Comparison of ENCODE assay signal across 15 cellular contexts in the genomic region with DNA sequence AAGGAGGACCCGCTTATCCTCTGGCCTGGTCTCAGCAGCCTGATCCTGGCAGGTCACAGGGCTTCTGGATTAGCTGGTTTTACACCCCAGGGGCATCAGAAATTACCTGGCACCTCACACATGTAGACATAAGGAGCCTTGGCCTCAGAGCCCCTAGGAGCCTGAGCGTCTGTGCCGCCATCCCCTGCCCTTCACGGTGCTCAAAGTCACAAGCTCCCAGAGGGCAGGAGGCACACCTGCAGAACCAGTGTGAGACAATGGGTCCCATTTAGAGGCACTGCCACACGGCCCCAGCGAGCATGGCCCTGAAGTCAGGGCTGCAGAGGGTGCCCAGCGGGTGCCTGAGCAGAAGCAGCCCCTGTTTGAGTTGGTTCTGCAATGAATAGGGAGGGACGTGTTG. TPM values are rescaled to one million over a fixed set of nuclear protein-coding genes. Genes with fewer than 3 reads are reported as not detected.
A peak's percentile ranks its signal among the peaks of the same experiment; 100 is the strongest.
DNase-seq lines count a peak whose midpoint lies in the region; ATAC-seq and TF ChIP-seq lines count a peak whose summit lies in the region.
"Had no signal": no experiment of that assay in that cellular context is flagged by ENCODE, and none has a peak within 500 bp of the region (broad histone marks: within the 10 kb centered on the region; RNA-seq: fewer than 3 reads in every experiment).

No MANE protein-coding gene starts in this region.

- H3K27me3 ChIP-seq in BLaER1 (peaks cover 4% of the 10 kb centered on the region; the same call in 1 of the 2 replicates), GM23338 (ENCODE audit: insufficient read depth) (peaks cover 7% of the 10 kb centered on the region; the same call in 1 of the 2 replicates), MG63 (no peaks in the 10 kb centered on the region), brain microvascular endothelial cell (replicated peaks) (no peaks in the 10 kb centered on the region)
- no peaks in the 10 kb centered on the region for H3K27me3 ChIP-seq in naive thymus-derived CD4-positive, alpha-beta T cell (ENCODE audit: control insufficient read depth in 2 of 2, insufficient read depth in 2 of 2, low read length in 2 of 2)

- no peaks in the 10 kb centered on the region for H3K9me2 ChIP-seq in GM23338 (ENCODE audit: insufficient read depth)

- H3K4me3 ChIP-seq in BLaER1 (no peak overlapping the region; the same call in 1 of the 2 replicates), GM23338 (no peak overlapping the region), MG63 (no peak overlapping the region), brain microvascular endothelial cell (ENCODE audit: low read depth, low read length) (no peak overlapping the region)
- peak overlapping the region; percentile 59 for H3K4me3 ChIP-seq in naive thymus-derived CD4-positive, alpha-beta T cell (ENCODE audit: low read length)

- peaks cover 82% of the 10 kb centered on the region for H4K20me1 ChIP-seq in BLaER1
- peaks cover 33% of the 10 kb centered on the region for H4K20me1 ChIP-seq in GM23338 (replicated peaks; ENCODE audit: insufficient read depth)

- H3K27ac Mint-ChIP-seq in GM23338 = peak overlapping the region; percentile 40; the same call in 1 of the 2 replicates
- peak overlapping the region; percentile 66 to 98 (median 91) for H3K27ac Mint-ChIP-seq in naive thymus-derived CD4-positive, alpha-beta T cell

- CTCF ChIA-PET in naive thymus-derived CD4-positive, alpha-beta T cell (lab: Charles Lee) = interaction anchor here (0.7 to 16.7 kb wide), 11 partner anchors 9 to 112 kb away, joined by 3 to 302 read pairs (median 13); no protein-coding TSS in a partner anchor

- H3K9me3 Mint-ChIP-seq in GM23338 = no peaks in the 10 kb centered on the region; the same call in 2 of the 3 replicates
- H3K9me3 Mint-ChIP-seq in naive thymus-derived CD4-positive, alpha-beta T cell = peaks cover 0 to 9% (median 0%) of the 10 kb centered on the region in 11 donors

- intact Hi-C loops in naive thymus-derived CD4-positive, alpha-beta T cell (cut with micrococcal nuclease) = no loop called here

- in situ Hi-C loops in brain microvascular endothelial cell (cut with HindIII; ENCODE audit: low pct_ligation_motif_present, low sequenced_read_pairs) = no loop called here

- H3K79me2 ChIP-seq in GM23338 (replicated peaks; ENCODE audit: insufficient read depth) = peaks cover 76% of the 10 kb centered on the region

- H2AFZ ChIP-seq in GM23338 = no peak overlapping the region

- peak overlapping the region; percentile 79 for H3K4me2 ChIP-seq in BLaER1
- peak overlapping the region; percentile 69; the same call in 1 of the 2 replicates for H3K4me2 ChIP-seq in GM23338

- no peak for TF ChIP-seq CTCF in GM23338 (conservative IDR thresholded peaks at IDR 0.05; ENCODE audit: low read depth in 2 of 2)
- TF ChIP-seq CTCF in brain microvascular endothelial cell (IDR thresholded peaks at IDR 0.05; ENCODE audit: low read depth, low read length, missing control alignments) = no peak

- H3K4me3 Mint-ChIP-seq in GM23338 = peak overlapping the region; percentile 23; the same call in 1 of the 3 replicates
- H3K4me3 Mint-ChIP-seq in naive thymus-derived CD4-positive, alpha-beta T cell = peak overlapping the region; percentile 81 to 97 (median 86)

- H3K4me1 ChIP-seq in BLaER1 = peaks cover 78% of the 10 kb centered on the region
- peaks cover 54% of the 10 kb centered on the region for H3K4me1 ChIP-seq in GM23338 (ENCODE audit: insufficient read depth)
- peaks cover 64 to 68% of the 10 kb centered on the region in 2 donors for H3K4me1 ChIP-seq in naive thymus-derived CD4-positive, alpha-beta T cell (ENCODE audit: control insufficient read depth in 2 of 2, insufficient read depth in 2 of 2, low read length in 2 of 2)

- H3F3A ChIP-seq in GM23338 (replicated peaks; ENCODE audit: low read depth) = peaks cover 6% of the 10 kb centered on the region; the same call in 1 of the 2 replicates

- peaks cover 3% of the 10 kb centered on the region for H3K36me3 Mint-ChIP-seq in GM23338 (ENCODE audit: low read depth)
- H3K36me3 Mint-ChIP-seq in naive thymus-derived CD4-positive, alpha-beta T cell = peaks cover 0 to 19% (median 1%) of the 10 kb centered on the region in 5 donors

- no peak for DNase-seq in GM23338 (ENCODE audit: low spot score)
- no peak for DNase-seq in naive thymus-derived CD4-positive, alpha-beta T cell
- DNase-seq in MG63 = no peak
- DNase-seq in hepatic stellate cell (ENCODE audit: low spot score) = no peak
- DNase-seq in brain microvascular endothelial cell = no peak
- DNase-seq: activated effector memory CD4-positive, alpha-beta T cell treated with anti-CD3 and anti-CD28 coated beads, Interleukin-2, amount 50 U/mL, for 16 hours; GDM1; midbrain; NCI-H1092 treated with DMSO at 0.1 percent for 48 hours had no signal

- H3K36me3 ChIP-seq in BLaER1 (peaks cover 41% of the 10 kb centered on the region), GM23338 (ENCODE audit: insufficient read depth) (no peaks in the 10 kb centered on the region; the same call in 1 of the 2 replicates), MG63 (no peaks in the 10 kb centered on the region; the same call in 1 of the 2 replicates), brain microvascular endothelial cell (replicated peaks) (no peaks in the 10 kb centered on the region)
- peaks cover 0 to 17% (median 4%) of the 10 kb centered on the region in 3 experiments for H3K36me3 ChIP-seq in naive thymus-derived CD4-positive, alpha-beta T cell (ENCODE audit: control insufficient read depth in 2 of 3, insufficient read depth in 3 of 3, low read length in 3 of 3)

- POLR2A ChIA-PET in naive thymus-derived CD4-positive, alpha-beta T cell (lab: Charles Lee) = interaction anchor here (0.6 to 17.3 kb wide), 8 partner anchors 12 to 556 kb away, joined by 3 to 444 read pairs (median 4); no protein-coding TSS in a partner anchor

- ATAC-seq in GM23338 (no peak), HG03565 (IDR thresholded peaks at IDR 0.05; ENCODE audit: unreplicated experiment) (no peak)
- ATAC-seq in naive thymus-derived CD4-positive, alpha-beta T cell = no peak
- ATAC-seq: HCT116 had no signal

- H3K27ac ChIP-seq in BLaER1 = peak overlapping the region; percentile 68
- H3K27ac ChIP-seq in GM23338 (ENCODE audit: low read depth) = 0 out of 2 replicates have a peak overlapping the region, but pooled peaks have one; percentile 55
- H3K27ac ChIP-seq in angular gyrus (ENCODE audit: low read depth, low read length) = peak overlapping the region; percentile 83
- H3K27ac ChIP-seq in naive thymus-derived CD4-positive, alpha-beta T cell (ENCODE audit: low read depth, low read length) = peak overlapping the region; percentile 74
- no peak overlapping the region for H3K27ac ChIP-seq in brain microvascular endothelial cell
- H3K27ac ChIP-seq: VCaP had no signal

- no peaks in the 10 kb centered on the region for H3K9me3 ChIP-seq in BLaER1
- no peaks in the 10 kb centered on the region for H3K9me3 ChIP-seq in naive thymus-derived CD4-positive, alpha-beta T cell (ENCODE audit: control insufficient read depth in 2 of 3, low read length in 3 of 3)
- no peaks in the 10 kb centered on the region for H3K9me3 ChIP-seq in MG63

- peak overlapping the region; percentile 63 for H3K9ac ChIP-seq in BLaER1

- peaks cover 68% of the 10 kb centered on the region for H3K4me1 Mint-ChIP-seq in GM23338
- H3K4me1 Mint-ChIP-seq in naive thymus-derived CD4-positive, alpha-beta T cell = peaks cover 59 to 80% (median 70%) of the 10 kb centered on the region in 7 donors

- H3K27me3 Mint-ChIP-seq in GM23338 (ENCODE audit: insufficient read depth, low read depth, poor library complexity) = peaks cover 14% of the 10 kb centered on the region
- H3K27me3 Mint-ChIP-seq in naive thymus-derived CD4-positive, alpha-beta T cell = no peaks in the 10 kb centered on the region

TF ChIP-seq in GM23338, 12 proteins besides CTCF, POLR2A, EP300 and RAD21 (continues in another document):
- TF ChIP-seq STAT1 (IDR thresholded peaks at IDR 0.05; ENCODE audit: unreplicated experiment) (no peak), POLR2AphosphoS5 (IDR thresholded peaks at IDR 0.05; ENCODE audit: low read depth) (no peak), EZH2 (IDR thresholded peaks at IDR 0.05; ENCODE audit: low read depth, unreplicated experiment) (no peak), ZNF331 (CRISPR knock-in tag; IDR thresholded peaks at IDR 0.05; ENCODE audit: low read depth) (no peak), EZH2phosphoT487 (IDR thresholded peaks at IDR 0.05; ENCODE audit: unreplicated experiment) (no peak), ZNF114 (CRISPR knock-in tag; IDR thresholded peaks at IDR 0.05) (no peak), CREB1 (CRISPR knock-in tag; IDR thresholded peaks at IDR 0.05; ENCODE audit: low read depth) (no peak)
- TF ChIP-seq, protein P1, sequence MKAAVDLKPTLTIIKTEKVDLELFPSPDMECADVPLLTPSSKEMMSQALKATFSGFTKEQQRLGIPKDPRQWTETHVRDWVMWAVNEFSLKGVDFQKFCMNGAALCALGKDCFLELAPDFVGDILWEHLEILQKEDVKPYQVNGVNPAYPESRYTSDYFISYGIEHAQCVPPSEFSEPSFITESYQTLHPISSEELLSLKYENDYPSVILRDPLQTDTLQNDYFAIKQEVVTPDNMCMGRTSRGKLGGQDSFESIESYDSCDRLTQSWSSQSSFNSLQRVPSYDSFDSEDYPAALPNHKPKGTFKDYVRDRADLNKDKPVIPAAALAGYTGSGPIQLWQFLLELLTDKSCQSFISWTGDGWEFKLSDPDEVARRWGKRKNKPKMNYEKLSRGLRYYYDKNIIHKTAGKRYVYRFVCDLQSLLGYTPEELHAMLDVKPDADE (IDR thresholded peaks at IDR 0.05) = no peak

RNA-seq across cellular contexts. Expression of gene DGKZ, which starts 3.9 kb away (rescaled TPM):
- total RNA-seq in GM23338 (2014; rRNA removed; shearing (Covaris generic)) = 148 and 170 TPM in 2 replicates
- polyA plus RNA-seq in GM23338 (2016; fragmentation: Nextera tagmentation; extraction: Ambion mirVana) = 45.1 and 45.7 TPM in 2 replicates
- 100 to 1,000 TPM; 146 to 291 (median 263) TPM for total RNA-seq in naive thymus-derived CD4-positive, alpha-beta T cell
- polyA plus RNA-seq in naive thymus-derived CD4-positive, alpha-beta T cell = 10 to 100 TPM; 41.5 to 70.5 TPM
- total RNA-seq in MG63 (2014; rRNA removed; shearing (Covaris generic); ENCODE audit: low replicate concordance) = 33.4 and 45.4 TPM in 2 replicates

RNA-seq across cellular contexts. Expression of gene MDK, which starts 30.3 kb away (rescaled TPM):
- total RNA-seq in GM23338 (2014; rRNA removed; shearing (Covaris generic)) = 388 and 438 TPM in 2 replicates
- polyA plus RNA-seq in GM23338 (2016; fragmentation: Nextera tagmentation; extraction: Ambion mirVana) = 451 and 477 TPM in 2 replicates
- 10 to 100 TPM in 2 of 5 experiments, 1 to 10 TPM in 3; 4.9 to 13.5 (median 8.8) TPM for total RNA-seq in naive thymus-derived CD4-positive, alpha-beta T cell
- polyA plus RNA-seq in naive thymus-derived CD4-positive, alpha-beta T cell = under 1 TPM in 1 of 2 donors, not detected in 1; 0.35 TPM
- total RNA-seq in MG63 (2014; rRNA removed; shearing (Covaris generic); ENCODE audit: low replicate concordance) = 0.82 and 2.8 TPM in 2 replicates

RNA-seq across cellular contexts. Expression of gene CHRM4, which starts 40.4 kb away (rescaled TPM):
- total RNA-seq in GM23338 (2014; rRNA removed; shearing (Covaris generic)) = 0.93 and 0.97 TPM in 2 replicates
- polyA plus RNA-seq in GM23338 (2016; fragmentation: Nextera tagmentation; extraction: Ambion mirVana) = not detected in 2 replicates
- total RNA-seq in naive thymus-derived CD4-positive, alpha-beta T cell = 1 to 10 TPM in 2 of 5 experiments, under 1 TPM in 1, not detected in 2; 0.48 to 3.5 (median 3.1) TPM
- polyA plus RNA-seq in naive thymus-derived CD4-positive, alpha-beta T cell = under 1 TPM; 0.15 to 0.17 TPM
- total RNA-seq in MG63 (2014; rRNA removed; shearing (Covaris generic); ENCODE audit: low replicate concordance) = not detected in 2 replicates
- total RNA-seq: NCI-H460 had no signal

Comparison
In these comparisons a context has a peak if more than half of its experiments do, and no peak if none do; other contexts are left out.
1. RNA of gene MDK, which starts 30.3 kb away (total RNA-seq): 388 to 438 TPM in GM23338; 4.9 to 13.5 TPM in naive thymus-derived CD4-positive, alpha-beta T cell and 0.82 to 2.8 TPM in MG63; every median in the first group is over 10 times any median in the second.